ENCODE assay signal across 8 cellular contexts in genomic region chr10:45673074-45673628, GRCh38. TPM values are rescaled to one million over a fixed set of nuclear protein-coding genes. Genes with fewer than 3 reads are reported as not detected.
DNase-seq lines count a peak whose midpoint lies in the region; ATAC-seq and TF ChIP-seq lines count a peak whose summit lies in the region.

No MANE protein-coding gene starts in this region.

- no peaks in the 10 kb centered on the region for H3K27me3 Mint-ChIP-seq in activated CD8-positive, alpha-beta T cell treated with anti-CD3 and anti-CD28 coated beads, Interleukin-2, amount 10 ng/mL, durations not matched to agents 7 days and 5 days (ENCODE audit: low read depth)

- H4K20me1 ChIP-seq in smooth muscle cell (ENCODE audit: low read depth): no peaks in the 10 kb centered on the region

- peak in 3 of 5 donors; percentile 21 to 36 (median 34) for DNase-seq in heart left ventricle
- no peak for DNase-seq in Right ventricle myocardium inferior (ENCODE audit: missing footprints)
- DNase-seq in activated CD8-positive, alpha-beta T cell treated with anti-CD3 and anti-CD28 coated beads, Interleukin-2, amount 10 ng/mL, durations not matched to agents 7 days and 5 days: no peak
- DNase-seq in smooth muscle cell (lab: John Stamatoyannopoulos, UW; ENCODE audit: unreplicated experiment): no peak
- no peak for DNase-seq in posterior cingulate gyrus
- DNase-seq in middle frontal gyrus (ENCODE audit: extremely low spot score, low spot score): no peak

- no peaks in the 10 kb centered on the region for H3F3A ChIP-seq in smooth muscle cell (ENCODE audit: low read depth)

- no peak for TF ChIP-seq POLR2A in heart left ventricle (IDR thresholded peaks at IDR 0.05)

- ATAC-seq in heart left ventricle: peak in 1 of 4 donors; percentile 6
- no peak for ATAC-seq in Right ventricle myocardium inferior
- ATAC-seq in activated CD8-positive, alpha-beta T cell treated with anti-CD3 and anti-CD28 coated beads, Interleukin-2, amount 10 ng/mL, durations not matched to agents 7 days and 5 days: no peak
- no peak for ATAC-seq in HG03378 (IDR thresholded peaks at IDR 0.05; ENCODE audit: unreplicated experiment)

- H3K36me3 Mint-ChIP-seq in activated CD8-positive, alpha-beta T cell treated with anti-CD3 and anti-CD28 coated beads, Interleukin-2, amount 10 ng/mL, durations not matched to agents 7 days and 5 days (ENCODE audit: low read depth): peaks cover 10% of the 10 kb centered on the region

- POLR2A ChIA-PET in activated CD8-positive, alpha-beta T cell treated with anti-CD3 and anti-CD28 coated beads, Interleukin-2, amount 10 ng/mL, durations not matched to agents 7 days and 5 days (lab: Charles Lee): interaction anchor here (1.0 to 1.3 kb wide), 2 partner anchors 208 to 254 kb away, joined by 3 to 4 read pairs; no protein-coding TSS in a partner anchor

- H3K79me2 ChIP-seq in smooth muscle cell (ENCODE audit: low read depth): peaks cover 12% of the 10 kb centered on the region

- peak overlapping the region; percentile 78 for H3K4me3 Mint-ChIP-seq in activated CD8-positive, alpha-beta T cell treated with anti-CD3 and anti-CD28 coated beads, Interleukin-2, amount 10 ng/mL, durations not matched to agents 7 days and 5 days

- H3K27me3 ChIP-seq in heart left ventricle: no peaks in the 10 kb centered on the region
- no peaks in the 10 kb centered on the region for H3K27me3 ChIP-seq in iPS-15b (ENCODE audit: control insufficient read depth, insufficient read depth, low read length)
- H3K27me3 ChIP-seq in smooth muscle cell (ENCODE audit: low read depth): no peaks in the 10 kb centered on the region

- H3K9ac ChIP-seq in iPS-15b (ENCODE audit: low read depth, low read length) (peak overlapping the region; percentile 55), smooth muscle cell (ENCODE audit: low read depth) (no peak overlapping the region)

- WGBS in heart left ventricle, 4 donors: 36 to 63% (median 42%) methylated on average over 10 to 19 of the region's 19 CpGs
- 53% methylated on average over 19 of the region's 19 CpGs for WGBS in smooth muscle cell (ENCODE audit: low lambda C conversion rate)

- H3K36me3 ChIP-seq in heart left ventricle: no peaks in the 10 kb centered on the region
- no peaks in the 10 kb centered on the region for H3K36me3 ChIP-seq in iPS-15b (ENCODE audit: control insufficient read depth, insufficient read depth, low read length)
- H3K36me3 ChIP-seq in smooth muscle cell (ENCODE audit: low read depth): no peaks in the 10 kb centered on the region

- peak overlapping the region; percentile 80 for H2AFZ ChIP-seq in smooth muscle cell (ENCODE audit: low read depth)

- intact Hi-C loops in heart left ventricle (cut with DNase I): loop anchor here in 8 of 10 donors (2.0 to 10.0 kb wide), 8 partner anchors 46 to 671 kb away; partner anchors contain the start of gene ZNF22 (in 1 of the 8)
- intact Hi-C loops in Right ventricle myocardium inferior (cut with DNase I): loop anchor here (5.0 kb wide), 3 partner anchors 46 to 206 kb away; no protein-coding TSS in a partner anchor
- intact Hi-C loops in posterior cingulate gyrus (cut with DNase I): loop anchor here (5.0 kb wide), 2 partner anchors 76 to 426 kb away; no protein-coding TSS in a partner anchor

- H3K4me2 ChIP-seq in smooth muscle cell: peak overlapping the region; percentile 83

- H3K9me3 Mint-ChIP-seq in activated CD8-positive, alpha-beta T cell treated with anti-CD3 and anti-CD28 coated beads, Interleukin-2, amount 10 ng/mL, durations not matched to agents 7 days and 5 days (ENCODE audit: insufficient read depth): no peaks in the 10 kb centered on the region

- TF ChIP-seq CTCF in heart left ventricle (IDR thresholded peaks at IDR 0.05) (no peak), smooth muscle cell (IDR thresholded peaks at IDR 0.05; ENCODE audit: borderline replicate concordance, insufficient read depth, poor library complexity, severe bottlenecking) (no peak)

- peaks cover 29% of the 10 kb centered on the region for H3K4me1 Mint-ChIP-seq in activated CD8-positive, alpha-beta T cell treated with anti-CD3 and anti-CD28 coated beads, Interleukin-2, amount 10 ng/mL, durations not matched to agents 7 days and 5 days (ENCODE audit: low read depth)

- H3K4me1 ChIP-seq in heart left ventricle (peaks cover 0 to 15% (median 4%) of the 10 kb centered on the region in 12 donors), iPS-15b (ENCODE audit: control insufficient read depth, insufficient read depth, low read length) (no peaks in the 10 kb centered on the region), smooth muscle cell (ENCODE audit: low read depth) (no peaks in the 10 kb centered on the region)

- peak overlapping the region; percentile 79 for H3K27ac Mint-ChIP-seq in activated CD8-positive, alpha-beta T cell treated with anti-CD3 and anti-CD28 coated beads, Interleukin-2, amount 10 ng/mL, durations not matched to agents 7 days and 5 days

- H3K4me3 ChIP-seq in heart left ventricle (peak overlapping the region; percentile 35 to 87 (median 78)), iPS-15b (ENCODE audit: low read depth, low read length) (peak overlapping the region; percentile 52), smooth muscle cell (peak overlapping the region; percentile 73)

- CTCF ChIA-PET in activated CD8-positive, alpha-beta T cell treated with anti-CD3 and anti-CD28 coated beads, Interleukin-2, amount 10 ng/mL, durations not matched to agents 7 days and 5 days (lab: Charles Lee): interaction anchor here (1.3 to 2.4 kb wide), 8 partner anchors 13 to 423 kb away, joined by 4 to 32 read pairs (median 6); no protein-coding TSS in a partner anchor

- H3K27ac ChIP-seq in heart left ventricle (peak overlapping the region; percentile 63 to 93 (median 88)), smooth muscle cell (ENCODE audit: low read depth) (peak overlapping the region; percentile 55)

- no peaks in the 10 kb centered on the region for H3K9me3 ChIP-seq in heart left ventricle
- no peaks in the 10 kb centered on the region for H3K9me3 ChIP-seq in iPS-15b (ENCODE audit: control insufficient read depth, insufficient read depth, low read length)
- no peaks in the 10 kb centered on the region for H3K9me3 ChIP-seq in smooth muscle cell (replicated peaks; ENCODE audit: low read depth)

RNA-seq across cellular contexts. Expression of gene ZFAND4, which starts 0.6 kb away (rescaled TPM):
- total RNA-seq in heart left ventricle (10 to 100 TPM in 6 of 9 donors, 1 to 10 TPM in 3; 6.3 to 15.5 (median 10.5) TPM), Right ventricle myocardium inferior (11.4 TPM), smooth muscle cell (3.6 and 9.7 TPM in 2 replicates)
- polyA plus RNA-seq in heart left ventricle (1 to 10 TPM; 3.4 to 5.0 TPM), smooth muscle cell (2.9 and 5.0 TPM in 2 replicates)
- 10 to 100 TPM; 23.2 to 23.3 TPM for total RNA-seq in activated CD8-positive, alpha-beta T cell treated with anti-CD3 and anti-CD28 coated beads, Interleukin-2, amount 10 ng/mL, durations not matched to agents 7 days and 5 days

RNA-seq across cellular contexts. Expression of gene WASHC2C, which starts 53.9 kb away (rescaled TPM):
- total RNA-seq in heart left ventricle (10 to 100 TPM; 20.1 to 36.5 (median 23.6) TPM), Right ventricle myocardium inferior (30.2 TPM), smooth muscle cell (15.1 and 18.1 TPM in 2 replicates)
- polyA plus RNA-seq in heart left ventricle (10 to 100 TPM; 10.2 to 15.3 TPM), smooth muscle cell (13.3 and 15.9 TPM in 2 replicates)
- 10 to 100 TPM; 39.4 to 42.9 TPM for total RNA-seq in activated CD8-positive, alpha-beta T cell treated with anti-CD3 and anti-CD28 coated beads, Interleukin-2, amount 10 ng/mL, durations not matched to agents 7 days and 5 days

Comparison
In these comparisons a context has a peak if more than half of its experiments do, and no peak if none do; other contexts are left out.
1. DNase-seq: peak in heart left ventricle (3 of 5); none in Right ventricle myocardium inferior (single experiment), activated CD8-positive, alpha-beta T cell treated with anti-CD3 and anti-CD28 coated beads, Interleukin-2, amount 10 ng/mL, durations not matched to agents 7 days and 5 days (single experiment), smooth muscle cell (single experiment), posterior cingulate gyrus (0 of 10) and middle frontal gyrus (single experiment).
2. Peak in every context shown above with its lines, with median percentiles within 50 percentile points of each other: H3K4me3 ChIP-seq.